Comparison of ENCODE assay signal across 19 cellular contexts in genomic region chr17:32155896-32156295, GRCh38.
"Had no signal": no experiment of that assay in that cellular context is flagged by ENCODE, and none has a peak within 500 bp of the region (broad histone marks: within the 10 kb centered on the region; RNA-seq: fewer than 3 reads in every experiment).

No MANE protein-coding gene starts in this region.

- H3K4me3 ChIP-seq: coronary artery, gastroesophageal sphincter, hepatocyte, prostate gland, right lobe of liver, testis, tibial nerve had no signal

- DNase-seq: effector CD4-positive, alpha-beta T cell; endodermal cell; erythroblast; kidney; left cardiac atrium; mesendoderm; naive B cell; retina; right lobe of liver; stimulated activated CD4-positive, alpha-beta T cell treated with anti-CD3 and anti-CD28 coated beads, Interleukin-4, amount 100 ng/mL, for 1 hour; stimulated activated CD8-positive, alpha-beta memory T cell treated with anti-CD3 and anti-CD28 coated beads, Interleukin-4, amount 100 ng/mL, for 48 hours; testis had no signal

- H3K9me3 ChIP-seq: gastroesophageal sphincter, prostate gland, right lobe of liver, testis, tibial nerve had no signal

- ATAC-seq: gastroesophageal sphincter; left cardiac atrium; right lobe of liver; stimulated activated memory B cell treated with anti-CD40 and anti-IgM and Interleukin-4, amounts not matched to agents 10 μg/mL and 1 μg/mL and 100 μg/mL, for 72 hours had no signal

- H3K27ac ChIP-seq: coronary artery, gastroesophageal sphincter, hepatocyte, parathyroid adenoma, prostate gland, right lobe of liver, testis, tibial nerve had no signal

- H3K27me3 ChIP-seq: gastroesophageal sphincter, hepatocyte, right lobe of liver, testis, tibial nerve had no signal
